In the genomic region with DNA sequence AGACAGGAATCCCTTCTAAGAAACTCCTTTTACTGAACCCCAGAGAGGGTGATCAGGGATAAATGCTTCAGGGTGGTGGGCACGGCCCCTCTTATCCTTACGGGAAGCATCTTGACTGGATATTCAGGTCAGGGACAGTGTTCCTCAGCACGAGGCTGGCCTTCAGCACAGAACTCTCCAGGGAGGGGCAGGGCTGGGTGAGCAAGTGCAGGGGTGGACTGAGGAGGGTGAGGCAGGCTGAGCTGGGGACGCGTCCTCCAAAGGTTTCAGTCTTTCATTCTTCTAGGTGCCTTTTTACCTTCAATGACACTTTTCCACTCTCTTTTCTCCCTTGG, we compare ENCODE assay signal across 2 cellular contexts.
TF ChIP-seq lines count a peak whose summit lies in the region.

No MANE protein-coding gene starts in this region.

TF ChIP-seq in GM12878, 131 proteins besides CTCF, POLR2A, EP300 and RAD21:
- no peak for TF ChIP-seq NRF1 (conservative IDR thresholded peaks at IDR 0.05; ENCODE audit: low read depth, low read length)
- TF ChIP-seq NFIC (IDR thresholded peaks at IDR 0.05; ENCODE audit: low read depth, low read length) = no peak
- TF ChIP-seq HDGF (IDR thresholded peaks at IDR 0.05) = peak; percentile 1; the same call in 1 of the 2 replicates
- peak; percentile 13 for TF ChIP-seq MEF2B (IDR thresholded peaks at IDR 0.05; ENCODE audit: partially characterized antibody, poor library complexity, severe bottlenecking)
- TF ChIP-seq CHD4 (IDR thresholded peaks at IDR 0.05) = no peak
- TF ChIP-seq, protein P1, sequence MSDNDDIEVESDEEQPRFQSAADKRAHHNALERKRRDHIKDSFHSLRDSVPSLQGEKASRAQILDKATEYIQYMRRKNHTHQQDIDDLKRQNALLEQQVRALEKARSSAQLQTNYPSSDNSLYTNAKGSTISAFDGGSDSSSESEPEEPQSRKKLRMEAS (IDR thresholded peaks at IDR 0.05; ENCODE audit: low read depth, low read length) = 0 out of 2 replicates have a peak, but pooled peaks have one; percentile 20
- TF ChIP-seq, protein P2, sequence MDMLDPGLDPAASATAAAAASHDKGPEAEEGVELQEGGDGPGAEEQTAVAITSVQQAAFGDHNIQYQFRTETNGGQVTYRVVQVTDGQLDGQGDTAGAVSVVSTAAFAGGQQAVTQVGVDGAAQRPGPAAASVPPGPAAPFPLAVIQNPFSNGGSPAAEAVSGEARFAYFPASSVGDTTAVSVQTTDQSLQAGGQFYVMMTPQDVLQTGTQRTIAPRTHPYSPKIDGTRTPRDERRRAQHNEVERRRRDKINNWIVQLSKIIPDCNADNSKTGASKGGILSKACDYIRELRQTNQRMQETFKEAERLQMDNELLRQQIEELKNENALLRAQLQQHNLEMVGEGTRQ (IDR thresholded peaks at IDR 0.05; ENCODE audit: borderline replicate concordance, low read depth, low read length) = no peak

TF ChIP-seq in neural cell, 6 proteins besides CTCF, POLR2A, EP300 and RAD21:
- TF ChIP-seq SMC3 (conservative IDR thresholded peaks at IDR 0.05; ENCODE audit: poor library complexity) (no peak), POLR2AphosphoS5 (IDR thresholded peaks at IDR 0.05) (no peak), TAF1 (IDR thresholded peaks at IDR 0.05; ENCODE audit: low read depth) (no peak), EZH2 (IDR thresholded peaks at IDR 0.05; ENCODE audit: borderline replicate concordance, insufficient read depth, low read length, poor library complexity, severe bottlenecking) (no peak), MXI1 (conservative IDR thresholded peaks at IDR 0.05; ENCODE audit: poor library complexity, severe bottlenecking) (no peak)
- TF ChIP-seq, protein P3, sequence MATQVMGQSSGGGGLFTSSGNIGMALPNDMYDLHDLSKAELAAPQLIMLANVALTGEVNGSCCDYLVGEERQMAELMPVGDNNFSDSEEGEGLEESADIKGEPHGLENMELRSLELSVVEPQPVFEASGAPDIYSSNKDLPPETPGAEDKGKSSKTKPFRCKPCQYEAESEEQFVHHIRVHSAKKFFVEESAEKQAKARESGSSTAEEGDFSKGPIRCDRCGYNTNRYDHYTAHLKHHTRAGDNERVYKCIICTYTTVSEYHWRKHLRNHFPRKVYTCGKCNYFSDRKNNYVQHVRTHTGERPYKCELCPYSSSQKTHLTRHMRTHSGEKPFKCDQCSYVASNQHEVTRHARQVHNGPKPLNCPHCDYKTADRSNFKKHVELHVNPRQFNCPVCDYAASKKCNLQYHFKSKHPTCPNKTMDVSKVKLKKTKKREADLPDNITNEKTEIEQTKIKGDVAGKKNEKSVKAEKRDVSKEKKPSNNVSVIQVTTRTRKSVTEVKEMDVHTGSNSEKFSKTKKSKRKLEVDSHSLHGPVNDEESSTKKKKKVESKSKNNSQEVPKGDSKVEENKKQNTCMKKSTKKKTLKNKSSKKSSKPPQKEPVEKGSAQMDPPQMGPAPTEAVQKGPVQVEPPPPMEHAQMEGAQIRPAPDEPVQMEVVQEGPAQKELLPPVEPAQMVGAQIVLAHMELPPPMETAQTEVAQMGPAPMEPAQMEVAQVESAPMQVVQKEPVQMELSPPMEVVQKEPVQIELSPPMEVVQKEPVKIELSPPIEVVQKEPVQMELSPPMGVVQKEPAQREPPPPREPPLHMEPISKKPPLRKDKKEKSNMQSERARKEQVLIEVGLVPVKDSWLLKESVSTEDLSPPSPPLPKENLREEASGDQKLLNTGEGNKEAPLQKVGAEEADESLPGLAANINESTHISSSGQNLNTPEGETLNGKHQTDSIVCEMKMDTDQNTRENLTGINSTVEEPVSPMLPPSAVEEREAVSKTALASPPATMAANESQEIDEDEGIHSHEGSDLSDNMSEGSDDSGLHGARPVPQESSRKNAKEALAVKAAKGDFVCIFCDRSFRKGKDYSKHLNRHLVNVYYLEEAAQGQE (IDR thresholded peaks at IDR 0.05; ENCODE audit: borderline replicate concordance) = no peak
